Comparison of ENCODE assay signal across 8 cellular contexts in genomic region chr10:103661198-103661950, GRCh38.
DNase-seq lines count a peak whose midpoint lies in the region; ATAC-seq lines count a peak whose summit lies in the region.

No MANE protein-coding gene starts in this region.

- peak; percentile 95 for DNase-seq in DMS 273 (lab: John Stamatoyannopoulos, UW; ENCODE audit: unreplicated experiment)
- DNase-seq in LHCN-M2 (ENCODE audit: low read depth), result peak; percentile 85
- peak; percentile 85 for DNase-seq in activated CD4-positive, alpha-beta T cell treated with anti-CD3 and anti-CD28 coated beads, Interleukin-2, amount 10 ng/mL, durations not matched to agents 24 days and 14 days
- peak; percentile 15 to 51 (median 41) for DNase-seq in effector memory CD4-positive, alpha-beta T cell
- DNase-seq in mesendoderm, result peak; percentile 92
- peak; percentile 89 for DNase-seq in stromal cell of bone marrow (ENCODE audit: low read depth)

- H3K27me3 Mint-ChIP-seq in activated CD4-positive, alpha-beta T cell treated with anti-CD3 and anti-CD28 coated beads, Interleukin-2, amount 10 ng/mL, durations not matched to agents 24 days and 14 days, result no peaks in the 10 kb centered on the region

- no peaks in the 10 kb centered on the region for H3K79me1 ChIP-seq in mesendoderm (ENCODE audit: low read length)

- no CpG with 5 or more reads among the region's 48 CpGs for WGBS in mesendoderm (ENCODE audit: extremely low coverage, insufficient coverage, low lambda C conversion rate)

- no peak overlapping the region for H2BK5ac ChIP-seq in mesendoderm (ENCODE audit: low read length)

- H3K4me3 ChIP-seq in effector memory CD4-positive, alpha-beta T cell (ENCODE audit: insufficient read depth, low read depth, low read length, poor library complexity, severe bottlenecking), result peak overlapping the region; percentile 81
- no peak overlapping the region for H3K4me3 ChIP-seq in mesendoderm (ENCODE audit: low read length)

- no peaks in the 10 kb centered on the region for H3K27me3 ChIP-seq in effector memory CD4-positive, alpha-beta T cell (replicated peaks; ENCODE audit: control insufficient read depth, insufficient read depth, low read length, poor library complexity, severe bottlenecking)
- H3K27me3 ChIP-seq in mesendoderm (ENCODE audit: insufficient read depth, low read length, poor library complexity), result no peaks in the 10 kb centered on the region

- H3K4me2 ChIP-seq in mesendoderm (ENCODE audit: low read length), result peak overlapping the region; percentile 44

- H3K9ac ChIP-seq in mesendoderm (ENCODE audit: low read length), result peak overlapping the region; percentile 69

- H3K4ac ChIP-seq in mesendoderm (ENCODE audit: low read depth, low read length), result peak overlapping the region; percentile 17

- H3K36me3 Mint-ChIP-seq in activated CD4-positive, alpha-beta T cell treated with anti-CD3 and anti-CD28 coated beads, Interleukin-2, amount 10 ng/mL, durations not matched to agents 24 days and 14 days (ENCODE audit: low read depth), result peaks cover 30% of the 10 kb centered on the region

- H3K9me3 Mint-ChIP-seq in activated CD4-positive, alpha-beta T cell treated with anti-CD3 and anti-CD28 coated beads, Interleukin-2, amount 10 ng/mL, durations not matched to agents 24 days and 14 days, result peaks cover 5% of the 10 kb centered on the region

- peaks cover 16% of the 10 kb centered on the region for H3K4me1 ChIP-seq in effector memory CD4-positive, alpha-beta T cell (ENCODE audit: control insufficient read depth, insufficient read depth, low read length, poor library complexity, severe bottlenecking)
- no peaks in the 10 kb centered on the region for H3K4me1 ChIP-seq in mesendoderm (ENCODE audit: control insufficient read depth, low read depth, low read length)

- H4K5ac ChIP-seq in mesendoderm (ENCODE audit: low read length), result no peak overlapping the region

- no peaks in the 10 kb centered on the region for H3K9me3 ChIP-seq in effector memory CD4-positive, alpha-beta T cell (ENCODE audit: control insufficient read depth, low read length)

- peak overlapping the region; percentile 68 for H3K27ac ChIP-seq in effector memory CD4-positive, alpha-beta T cell (ENCODE audit: insufficient read depth, low read length, poor library complexity, severe bottlenecking)
- peak overlapping the region; percentile 74 for H3K27ac ChIP-seq in mesendoderm (ENCODE audit: low read depth, low read length)

- H3K36me3 ChIP-seq in effector memory CD4-positive, alpha-beta T cell (ENCODE audit: control insufficient read depth, insufficient read depth, low read length), result no peaks in the 10 kb centered on the region
- no peaks in the 10 kb centered on the region for H3K36me3 ChIP-seq in mesendoderm (ENCODE audit: control insufficient read depth, insufficient read depth, low read length)

- H3K79me2 ChIP-seq in mesendoderm (ENCODE audit: control insufficient read depth, insufficient read depth, low read length), result no peaks in the 10 kb centered on the region

- no peak for ATAC-seq in HG03439 (IDR thresholded peaks at IDR 0.05; ENCODE audit: unreplicated experiment)
- ATAC-seq in HG03025 (IDR thresholded peaks at IDR 0.05; ENCODE audit: low FRiP score, unreplicated experiment), result no peak

- no peak overlapping the region for H2AK5ac ChIP-seq in mesendoderm (ENCODE audit: low read length)

- peak overlapping the region; percentile 89 for H3K27ac Mint-ChIP-seq in activated CD4-positive, alpha-beta T cell treated with anti-CD3 and anti-CD28 coated beads, Interleukin-2, amount 10 ng/mL, durations not matched to agents 24 days and 14 days

- peak overlapping the region; percentile 54 for H3K18ac ChIP-seq in mesendoderm (ENCODE audit: low read length)

- peak overlapping the region; percentile 88 for H3K56ac ChIP-seq in mesendoderm (ENCODE audit: low read length)

- H2BK15ac ChIP-seq in mesendoderm (replicated peaks; ENCODE audit: low read depth), result no peak overlapping the region

- peaks cover 10% of the 10 kb centered on the region for H3K4me1 Mint-ChIP-seq in activated CD4-positive, alpha-beta T cell treated with anti-CD3 and anti-CD28 coated beads, Interleukin-2, amount 10 ng/mL, durations not matched to agents 24 days and 14 days

- intact Hi-C loops in activated CD4-positive, alpha-beta T cell treated with anti-CD3 and anti-CD28 coated beads, Interleukin-2, amount 10 ng/mL, durations not matched to agents 24 days and 14 days (cut with micrococcal nuclease), result no loop called here

- no peak overlapping the region for H4K8ac ChIP-seq in mesendoderm (ENCODE audit: low read depth, low read length)

- H3K23ac ChIP-seq in mesendoderm (ENCODE audit: low read length), result no peak overlapping the region

- H3K4me3 Mint-ChIP-seq in activated CD4-positive, alpha-beta T cell treated with anti-CD3 and anti-CD28 coated beads, Interleukin-2, amount 10 ng/mL, durations not matched to agents 24 days and 14 days, result peak overlapping the region; percentile 94

- H2BK120ac ChIP-seq in mesendoderm (ENCODE audit: low read depth, low read length), result no peak overlapping the region

Comparison
In these comparisons a context has a peak if more than half of its experiments do, and no peak if none do; other contexts are left out.
1. DNase-seq: peak in every context shown above with its lines; median percentile 95 in DMS 273; 92 in mesendoderm; 89 in stromal cell of bone marrow; 85 in LHCN-M2; 85 in activated CD4-positive, alpha-beta T cell treated with anti-CD3 and anti-CD28 coated beads, Interleukin-2, amount 10 ng/mL, durations not matched to agents 24 days and 14 days; 41 in effector memory CD4-positive, alpha-beta T cell.